ENCODE assay signal across 13 cellular contexts in the genomic region with DNA sequence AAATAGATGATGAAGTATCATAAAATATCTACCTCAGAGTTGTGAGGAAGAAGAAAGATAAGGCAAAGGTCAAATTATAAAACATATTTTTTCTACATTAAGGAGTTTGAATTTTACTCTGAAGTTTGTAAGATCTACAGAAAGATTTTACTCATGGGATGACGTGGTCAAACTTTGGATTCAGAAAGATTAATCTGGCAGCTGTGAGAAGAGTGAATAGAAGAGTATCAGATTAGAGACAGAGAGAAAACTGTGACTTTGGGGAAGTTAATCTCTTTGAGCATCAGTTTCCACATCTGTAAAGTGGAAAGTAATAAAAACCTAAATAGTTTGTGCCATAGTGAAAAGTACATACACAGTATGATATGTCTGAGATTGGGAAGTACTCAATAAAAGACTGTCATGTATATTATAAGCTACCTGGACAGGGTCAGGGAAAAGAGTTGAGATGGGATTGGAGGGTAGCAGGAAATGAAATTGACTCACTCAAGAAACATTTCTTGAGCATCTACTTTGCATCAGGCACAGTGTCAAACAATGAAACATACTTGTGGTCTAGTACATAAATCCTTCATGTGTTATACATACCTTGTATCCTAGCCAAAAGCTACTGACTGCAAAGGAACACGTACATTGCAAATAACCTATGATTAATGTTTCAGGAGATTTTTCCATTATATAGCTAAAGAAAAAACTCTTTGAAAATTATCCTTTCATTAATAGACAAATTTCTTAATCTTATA.
DNase-seq lines count a peak whose midpoint lies in the region; ATAC-seq and TF ChIP-seq lines count a peak whose summit lies in the region.
"Had no signal": no experiment of that assay in that cellular context is flagged by ENCODE, and none has a peak within 500 bp of the region (broad histone marks: within the 10 kb centered on the region; RNA-seq: fewer than 3 reads in every experiment).

No MANE protein-coding gene starts in this region.

- H3K4me1 ChIP-seq in psoas muscle: no peaks in the 10 kb centered on the region

- H3K4me3 ChIP-seq in AG10803 (ENCODE audit: low read length): no peak overlapping the region
- H3K4me3 ChIP-seq in astrocyte of the cerebellum (ENCODE audit: low read depth, low read length): no peak overlapping the region
- H3K4me3 ChIP-seq in psoas muscle: no peak overlapping the region

- H3K27me3 ChIP-seq in psoas muscle (ENCODE audit: insufficient read depth in 3 of 3, low read length in 2 of 3): no peaks in the 10 kb centered on the region

- ATAC-seq in HG03025 (IDR thresholded peaks at IDR 0.05; ENCODE audit: low FRiP score, unreplicated experiment): no peak
- no peak for ATAC-seq in psoas muscle

- H3K36me3 ChIP-seq in psoas muscle (ENCODE audit: insufficient read depth in 1 of 2, low read depth in 1 of 2): no peaks in the 10 kb centered on the region

- intact Hi-C loops in psoas muscle (cut with DNase I): no loop called here

- no peaks in the 10 kb centered on the region for H3K9me3 ChIP-seq in psoas muscle

- in situ Hi-C loops in astrocyte of the cerebellum (cut with HindIII; ENCODE audit: low sequenced_read_pairs) (no loop called here), KBM-7 (cut with MboI; ENCODE audit: low pct_unique_long_range_greater_than_20kb, low sequenced_read_pairs) (no loop called here)

- TF ChIP-seq CTCF in AG10803 (conservative IDR thresholded peaks at IDR 0.05; ENCODE audit: low read length) (no peak), astrocyte of the cerebellum (IDR thresholded peaks at IDR 0.05; ENCODE audit: low read depth, low read length, missing control alignments) (no peak), psoas muscle (IDR thresholded peaks at IDR 0.05) (no peak)

- WGBS in psoas muscle, 3 donors: 34 to 50% (median 50%) methylated on average over 2 of the region's 2 CpGs

- no peak overlapping the region for H3K27ac ChIP-seq in psoas muscle

- DNase-seq in AG10803 (ENCODE audit: low read depth) (peak; percentile 91), HT1080 (ENCODE audit: low read depth) (peak; percentile 91), astrocyte of the cerebellum (ENCODE audit: low read depth) (peak; percentile 58), glomerular visceral epithelial cell (ENCODE audit: extremely low spot score) (peak; percentile 21), KBM-7 (no peak), psoas muscle (no peak), NCI-H2171 treated with DMSO at 0.1 percent for 48 hours (lab: John Stamatoyannopoulos, UW) (no peak)
- DNase-seq: activated T-cell treated with anti-CD3 and anti-CD28 coated beads, Interleukin-2, amount 50 U/mL, for 48 hours; anterior cingulate cortex; DMS53; stimulated activated CD4-positive, alpha-beta T cell treated with anti-CD3 and anti-CD28 coated beads, Interleukin-15, amount 100 ng/mL, for 24 hours; T1000 had no signal

Comparison
In these comparisons a context has a peak if more than half of its experiments do, and no peak if none do; other contexts are left out.
1. DNase-seq: peak in AG10803 (single experiment), HT1080 (single experiment), astrocyte of the cerebellum (single experiment) and glomerular visceral epithelial cell (single experiment); none in KBM-7 (single experiment), psoas muscle (0 of 2) and NCI-H2171 treated with DMSO at 0.1 percent for 48 hours (single experiment).